In genomic region chr16:8571061-8571596, GRCh38 we compare ENCODE assay signal across 10 cellular contexts. TPM values are rescaled to one million over a fixed set of nuclear protein-coding genes. Genes with fewer than 3 reads are reported as not detected.
DNase-seq lines count a peak whose midpoint lies in the region; ATAC-seq and TF ChIP-seq lines count a peak whose summit lies in the region.
"Had no signal": no experiment of that assay in that cellular context is flagged by ENCODE, and none has a peak within 500 bp of the region (broad histone marks: within the 10 kb centered on the region; RNA-seq: fewer than 3 reads in every experiment).

No MANE protein-coding gene starts in this region.

- no peak for ATAC-seq in SK-N-SH treated with all-trans-retinoic acid at 6 μM for 48 hours

- intact Hi-C loops in testis (cut with DNase I; ENCODE audit: low total_unique reads), result no loop called here

- no peaks in the 10 kb centered on the region for H3K79me2 ChIP-seq in smooth muscle cell (ENCODE audit: low read depth)

- no peaks in the 10 kb centered on the region for H3F3A ChIP-seq in smooth muscle cell (ENCODE audit: low read depth)

- TF ChIP-seq CTCF in smooth muscle cell (IDR thresholded peaks at IDR 0.05; ENCODE audit: borderline replicate concordance, insufficient read depth, poor library complexity, severe bottlenecking), result no peak
- TF ChIP-seq CTCF in testis (IDR thresholded peaks at IDR 0.05), result no peak

- H2AFZ ChIP-seq in smooth muscle cell (ENCODE audit: low read depth), result no peak overlapping the region

- H3K9me3 ChIP-seq in smooth muscle cell (replicated peaks; ENCODE audit: low read depth) (no peaks in the 10 kb centered on the region), testis (no peaks in the 10 kb centered on the region)

- H3K4me2 ChIP-seq in smooth muscle cell, result no peak overlapping the region

- WGBS in smooth muscle cell (ENCODE audit: low lambda C conversion rate), result 40% methylated on average over 6 of the region's 6 CpGs
- WGBS in testis, 2 donors, result 46 to 51% methylated on average over 6 of the region's 6 CpGs

- peak overlapping the region; percentile 23 for H3K27ac ChIP-seq in smooth muscle cell (ENCODE audit: low read depth)
- no peak overlapping the region for H3K27ac ChIP-seq in testis

- DNase-seq in SIG-M5 treated with dmso at 0.1 percent for 504 hours (lab: John Stamatoyannopoulos, UW; ENCODE audit: unreplicated experiment) (peak; percentile 14), SIG-M5 (lab: John Stamatoyannopoulos, UW) (no peak), RPMI7951 (ENCODE audit: low read depth) (peak; percentile 18), fibroblast of the conjunctiva (ENCODE audit: low read depth) (peak; percentile 2), smooth muscle cell (lab: John Stamatoyannopoulos, UW; ENCODE audit: unreplicated experiment) (no peak), glomerular visceral epithelial cell (ENCODE audit: extremely low spot score) (no peak), testis (no peak)
- DNase-seq: amniotic stem cell, T1000 had no signal

- TF ChIP-seq POLR2A in testis (IDR thresholded peaks at IDR 0.05), result no peak

- no peaks in the 10 kb centered on the region for H4K20me1 ChIP-seq in smooth muscle cell (ENCODE audit: low read depth)

- no peak overlapping the region for H3K4me3 ChIP-seq in smooth muscle cell
- H3K4me3 ChIP-seq in testis, result no peak overlapping the region

- H3K27me3 ChIP-seq in smooth muscle cell (ENCODE audit: low read depth) (peaks cover 11% of the 10 kb centered on the region), testis (no peaks in the 10 kb centered on the region)

- H3K9ac ChIP-seq in smooth muscle cell (ENCODE audit: low read depth), result peak overlapping the region; percentile 16

- H3K4me1 ChIP-seq in smooth muscle cell (ENCODE audit: low read depth) (peaks cover 7% of the 10 kb centered on the region), testis (no peaks in the 10 kb centered on the region)

- H3K36me3 ChIP-seq in smooth muscle cell (ENCODE audit: low read depth) (no peaks in the 10 kb centered on the region), testis (ENCODE audit: low read depth, missing control alignments) (no peaks in the 10 kb centered on the region)

TF ChIP-seq in SK-N-SH treated with all-trans-retinoic acid at 6 μM for 48 hours, 23 proteins besides CTCF, POLR2A, EP300 and RAD21:
- no peak for TF ChIP-seq ZC3H10 (CRISPR knock-in tag; IDR thresholded peaks at IDR 0.05)
- no peak for TF ChIP-seq ZNF565 (CRISPR knock-in tag; conservative IDR thresholded peaks at IDR 0.05; ENCODE audit: low read depth)
- no peak for TF ChIP-seq PATZ1 (CRISPR knock-in tag; IDR thresholded peaks at IDR 0.05; ENCODE audit: borderline replicate concordance)
- no peak for TF ChIP-seq TCF4 (CRISPR knock-in tag; IDR thresholded peaks at IDR 0.05; ENCODE audit: borderline replicate concordance)
- TF ChIP-seq CREB5 (CRISPR knock-in tag; IDR thresholded peaks at IDR 0.05; ENCODE audit: low read depth), result no peak
- TF ChIP-seq OSR1 (CRISPR knock-in tag; IDR thresholded peaks at IDR 0.05), result no peak
- TF ChIP-seq ZFP3 (CRISPR knock-in tag; IDR thresholded peaks at IDR 0.05), result no peak
- no peak for TF ChIP-seq ZNF70 (CRISPR knock-in tag; IDR thresholded peaks at IDR 0.05)
- TF ChIP-seq ISL1 (CRISPR knock-in tag; IDR thresholded peaks at IDR 0.05), result no peak
- TF ChIP-seq TSHZ2 (CRISPR knock-in tag; IDR thresholded peaks at IDR 0.05), result no peak
- TF ChIP-seq ESRRG (CRISPR knock-in tag; IDR thresholded peaks at IDR 0.05), result no peak
- TF ChIP-seq SNAI2 (CRISPR knock-in tag; IDR thresholded peaks at IDR 0.05), result no peak
- TF ChIP-seq ARNTL (CRISPR knock-in tag; IDR thresholded peaks at IDR 0.05; ENCODE audit: borderline replicate concordance, low read depth), result no peak
- TF ChIP-seq CSRNP3 (CRISPR knock-in tag; IDR thresholded peaks at IDR 0.05), result no peak
TF ChIP-seq in SK-N-SH treated with all-trans-retinoic acid at 6 μM for 48 hours: peak in this region for 0.

RNA-seq across cellular contexts. Expression of gene TMEM114, which starts 19.2 kb away (rescaled TPM):
- total RNA-seq in RPMI7951 (2014; rRNA removed; shearing (Covaris generic)), result not detected in 2 replicates
- total RNA-seq in smooth muscle cell, result not detected in 2 replicates
- not detected in 2 replicates for polyA plus RNA-seq in smooth muscle cell
- total RNA-seq in testis, result not detected
- polyA plus RNA-seq in testis (ENCODE audit: insufficient read depth, low read depth, low replicate concordance), result not detected

RNA-seq across cellular contexts. Expression of gene METTL22, which starts 50.4 kb away (rescaled TPM):
- total RNA-seq in RPMI7951 (2014; rRNA removed; shearing (Covaris generic)), result 10.6 and 14.8 TPM in 2 replicates
- total RNA-seq in smooth muscle cell (19.2 and 21.2 TPM in 2 replicates), testis (10 to 100 TPM; 74.5 to 93.1 TPM)
- polyA plus RNA-seq in smooth muscle cell (33.0 and 37.4 TPM in 2 replicates), testis (ENCODE audit: insufficient read depth, low read depth, low replicate concordance) (85.6 TPM)

Comparison
In these comparisons a context has a peak if more than half of its experiments do, and no peak if none do; other contexts are left out.
1. DNase-seq: peak in SIG-M5 treated with dmso at 0.1 percent for 504 hours (single experiment), RPMI7951 (single experiment) and fibroblast of the conjunctiva (single experiment); none in SIG-M5 (single experiment), smooth muscle cell (single experiment), glomerular visceral epithelial cell (single experiment) and testis (single experiment).